Comparison of ENCODE assay signal across 8 cellular contexts in genomic region chr1:205121660-205122488, GRCh38. TPM values are rescaled to one million over a fixed set of nuclear protein-coding genes. Genes with fewer than 3 reads are reported as not detected.
DNase-seq lines count a peak whose midpoint lies in the region; ATAC-seq and TF ChIP-seq lines count a peak whose summit lies in the region.

Gene RBBP5, minus strand, starts transcription at chr1:205121978. Its CDS starts 105 bp downstream, at chr1:205121873.

- TF ChIP-seq POLR2A in lower leg skin (IDR thresholded peaks at IDR 0.05), result peak in 1 of 2 donors; percentile 19

- H3K27ac Mint-ChIP-seq in CD4-positive, CD25-positive, alpha-beta regulatory T cell, result peak within 1 kb of the TSS; percentile 98 to 100 (median 100)
- peak within 1 kb of the TSS; percentile 98 for H3K27ac Mint-ChIP-seq in activated CD4-positive, alpha-beta memory T cell treated with anti-CD3 and anti-CD28 coated beads for 36 hours

- TF ChIP-seq CTCF in lower leg skin (IDR thresholded peaks at IDR 0.05), result peak in 1 of 3 donors; percentile 71

- CTCF ChIA-PET in activated CD4-positive, alpha-beta memory T cell treated with anti-CD3 and anti-CD28 coated beads for 36 hours (lab: Charles Lee), result interaction anchor here (0.6 to 4.4 kb wide), 17 partner anchors 9 to 1338 kb away, joined by 3 to 43 read pairs (median 4); no protein-coding TSS in a partner anchor

- peaks cover 30% of the 10 kb centered on the region for H3K4me1 ChIP-seq in CD4-positive, CD25-positive, alpha-beta regulatory T cell (ENCODE audit: control insufficient read depth, insufficient read depth, low read length, poor library complexity, severe bottlenecking)
- H3K4me1 ChIP-seq in duodenal mucosa (ENCODE audit: control insufficient read depth in 1 of 2, insufficient read depth in 2 of 2, low read length in 2 of 2), result peaks cover 15 to 24% of the 10 kb centered on the region in 2 donors

- peaks cover 21 to 60% (median 41%) of the 10 kb centered on the region in 4 donors for H3K4me1 Mint-ChIP-seq in CD4-positive, CD25-positive, alpha-beta regulatory T cell
- peaks cover 34% of the 10 kb centered on the region for H3K4me1 Mint-ChIP-seq in activated CD4-positive, alpha-beta memory T cell treated with anti-CD3 and anti-CD28 coated beads for 36 hours (ENCODE audit: low read depth)

- POLR2A ChIA-PET in activated CD4-positive, alpha-beta memory T cell treated with anti-CD3 and anti-CD28 coated beads for 36 hours (lab: Charles Lee), result interaction anchor here (0.9 to 1.3 kb wide), 7 partner anchors 10 to 166 kb away, joined by 3 to 4 read pairs (median 4); partner anchors contain the start of genes DSTYK and TMCC2

- no peaks in the 10 kb centered on the region for H3K27me3 ChIP-seq in CD4-positive, CD25-positive, alpha-beta regulatory T cell (ENCODE audit: control insufficient read depth, insufficient read depth, low read length)
- no peaks in the 10 kb centered on the region for H3K27me3 ChIP-seq in duodenal mucosa (ENCODE audit: control insufficient read depth in 1 of 2, insufficient read depth in 2 of 2, low read length in 2 of 2)

- H3K9me3 Mint-ChIP-seq in CD4-positive, CD25-positive, alpha-beta regulatory T cell, result no peaks in the 10 kb centered on the region
- no peaks in the 10 kb centered on the region for H3K9me3 Mint-ChIP-seq in activated CD4-positive, alpha-beta memory T cell treated with anti-CD3 and anti-CD28 coated beads for 36 hours

- peak within 1 kb of the TSS; percentile 98 for H3K4me3 ChIP-seq in CD4-positive, CD25-positive, alpha-beta regulatory T cell (ENCODE audit: low read depth, low read length)
- H3K4me3 ChIP-seq in duodenal mucosa (ENCODE audit: low read depth in 1 of 2, low read length in 2 of 2), result peak within 1 kb of the TSS; percentile 100
- H3K4me3 ChIP-seq in lower leg skin (ENCODE audit: low read depth, poor library complexity, severe bottlenecking), result peak within 1 kb of the TSS; percentile 81

- H3K4me3 Mint-ChIP-seq in CD4-positive, CD25-positive, alpha-beta regulatory T cell, result peak within 1 kb of the TSS; percentile 94 to 99 (median 96)
- peak within 1 kb of the TSS; percentile 98 for H3K4me3 Mint-ChIP-seq in activated CD4-positive, alpha-beta memory T cell treated with anti-CD3 and anti-CD28 coated beads for 36 hours

- 0% methylated on average over 46 of the region's 46 CpGs for WGBS in lower leg skin, 2 donors

- DNase-seq in CD4-positive, CD25-positive, alpha-beta regulatory T cell, result peak; percentile 89 to 98 (median 95)
- DNase-seq in NCI-H82 (lab: John Stamatoyannopoulos, UW), result peak; percentile 99
- peak; percentile 97 for DNase-seq in activated CD4-positive, alpha-beta memory T cell treated with anti-CD3 and anti-CD28 coated beads for 36 hours
- DNase-seq in lower leg skin (ENCODE audit: low spot score in 2 of 2), result peak; percentile 93 to 99
- DNase-seq in stimulated activated CD4-positive, alpha-beta T cell treated with anti-CD3 and anti-CD28 coated beads, TNF-alpha, amount 100 ng/mL, for 1 hour (ENCODE audit: low read depth in 3 of 3, low spot score in 1 of 3), result peak; percentile 92 to 93 (median 93)

- peak; percentile 97 to 98 for ATAC-seq in CD4-positive, CD25-positive, alpha-beta regulatory T cell (ENCODE audit: low read depth in 2 of 2)
- ATAC-seq in GM19395 (IDR thresholded peaks at IDR 0.05; ENCODE audit: unreplicated experiment) (peak; percentile 94), HG03571 (IDR thresholded peaks at IDR 0.05; ENCODE audit: unreplicated experiment) (peak; percentile 92)

- H3K9ac ChIP-seq in duodenal mucosa (ENCODE audit: low read depth in 1 of 2, low read length in 2 of 2), result peak within 1 kb of the TSS; percentile 99 to 100

- no peaks in the 10 kb centered on the region for H3K9me3 ChIP-seq in CD4-positive, CD25-positive, alpha-beta regulatory T cell (ENCODE audit: control insufficient read depth in 2 of 2, low read length in 2 of 2)
- no peaks in the 10 kb centered on the region for H3K9me3 ChIP-seq in duodenal mucosa (ENCODE audit: control insufficient read depth in 1 of 2, low read length in 2 of 2)

- peak within 1 kb of the TSS; percentile 95 for H3K27ac ChIP-seq in CD4-positive, CD25-positive, alpha-beta regulatory T cell (ENCODE audit: insufficient read depth, low read length, poor library complexity, severe bottlenecking)
- H3K27ac ChIP-seq in duodenal mucosa (ENCODE audit: low read depth, low read length), result peak within 1 kb of the TSS; percentile 87

- H3K36me3 Mint-ChIP-seq in CD4-positive, CD25-positive, alpha-beta regulatory T cell, result peaks cover 13% of the 10 kb centered on the region
- H3K36me3 Mint-ChIP-seq in activated CD4-positive, alpha-beta memory T cell treated with anti-CD3 and anti-CD28 coated beads for 36 hours, result peaks cover 6% of the 10 kb centered on the region

- no peaks in the 10 kb centered on the region for H3K27me3 Mint-ChIP-seq in CD4-positive, CD25-positive, alpha-beta regulatory T cell
- H3K27me3 Mint-ChIP-seq in activated CD4-positive, alpha-beta memory T cell treated with anti-CD3 and anti-CD28 coated beads for 36 hours, result no peaks in the 10 kb centered on the region

- intact Hi-C loops in activated CD4-positive, alpha-beta memory T cell treated with anti-CD3 and anti-CD28 coated beads for 36 hours (cut with micrococcal nuclease), result loop anchor here (1.0 to 10.0 kb wide), 10 partner anchors 19 to 1257 kb away; partner anchors contain the start of genes DSTYK, ELK4, NUCKS1 and RAB29
- intact Hi-C loops in lower leg skin (cut with DNase I; ENCODE audit: low total_unique reads), result no loop called here

- H3K36me3 ChIP-seq in CD4-positive, CD25-positive, alpha-beta regulatory T cell (ENCODE audit: control insufficient read depth, insufficient read depth, low read length), result peaks cover 7% of the 10 kb centered on the region
- H3K36me3 ChIP-seq in duodenal mucosa (ENCODE audit: control insufficient read depth in 1 of 2, insufficient read depth in 2 of 2, low read length in 2 of 2), result no peaks in the 10 kb centered on the region

RNA-seq across cellular contexts. Expression of gene RBBP5, which starts in this region (rescaled TPM):
- 18.5 TPM for total RNA-seq in CD4-positive, CD25-positive, alpha-beta regulatory T cell
- 10 to 100 TPM; 19.9 to 26.5 (median 23.6) TPM for polyA plus RNA-seq in CD4-positive, CD25-positive, alpha-beta regulatory T cell
- total RNA-seq in activated CD4-positive, alpha-beta memory T cell treated with anti-CD3 and anti-CD28 coated beads for 36 hours, result 10 to 100 TPM; 23.5 to 25.9 TPM
- total RNA-seq in lower leg skin, result 10 to 100 TPM; 16.2 to 35.8 (median 17.3) TPM

Comparison
In these comparisons a context has a peak if more than half of its experiments do, and no peak if none do; other contexts are left out.
1. Peak in every context shown above with its lines: DNase-seq, ATAC-seq, H3K4me3 ChIP-seq and H3K27ac ChIP-seq.